8 cellular contexts compared by ENCODE assay signal in genomic region chr17:15999141-15999973, GRCh38. TPM values are rescaled to one million over a fixed set of nuclear protein-coding genes. Genes with fewer than 3 reads are reported as not detected.
DNase-seq lines count a peak whose midpoint lies in the region; ATAC-seq and TF ChIP-seq lines count a peak whose summit lies in the region.

A gene with protein sequence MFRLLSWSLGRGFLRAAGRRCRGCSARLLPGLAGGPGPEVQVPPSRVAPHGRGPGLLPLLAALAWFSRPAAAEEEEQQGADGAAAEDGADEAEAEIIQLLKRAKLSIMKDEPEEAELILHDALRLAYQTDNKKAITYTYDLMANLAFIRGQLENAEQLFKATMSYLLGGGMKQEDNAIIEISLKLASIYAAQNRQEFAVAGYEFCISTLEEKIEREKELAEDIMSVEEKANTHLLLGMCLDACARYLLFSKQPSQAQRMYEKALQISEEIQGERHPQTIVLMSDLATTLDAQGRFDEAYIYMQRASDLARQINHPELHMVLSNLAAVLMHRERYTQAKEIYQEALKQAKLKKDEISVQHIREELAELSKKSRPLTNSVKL (plus strand): TSS chr17:15999824. CDS start chr17:15999849, 25 bp downstream.
TSS of gene ZSWIM7 (minus strand) at chr17:15999704. CDS start at chr17:15999594, 110 bp downstream.

- H3K9ac ChIP-seq in DND-41 (ENCODE audit: low read depth, low read length) = peak within 1 kb of the TSS; percentile 88
- H3K9ac ChIP-seq in KMS-11 = peak within 1 kb of the TSS; percentile 44; the same call in 1 of the 2 replicates
- H3K9ac ChIP-seq in muscle layer of colon (ENCODE audit: low read length) = peak within 1 kb of the TSS; percentile 87

- H3K36me3 ChIP-seq in DND-41 (ENCODE audit: insufficient read depth, low read length) (peaks cover 35% of the 10 kb centered on the region), KMS-11 (ENCODE audit: insufficient read depth) (no peaks in the 10 kb centered on the region), Panc1 (ENCODE audit: control insufficient read depth, insufficient read depth, low read length) (peaks cover 23% of the 10 kb centered on the region), muscle layer of colon (ENCODE audit: insufficient read depth, low read length) (peaks cover 41% of the 10 kb centered on the region)

- in situ Hi-C loops in Panc1 (cut with HindIII; ENCODE audit: low pct_unique_long_range_greater_than_20kb, low sequenced_read_pairs) = no loop called here

- H2AFZ ChIP-seq in DND-41 (ENCODE audit: low read depth, low read length) (peak within 1 kb of the TSS; percentile 97), KMS-11 (ENCODE audit: low read depth) (peak within 1 kb of the TSS; percentile 34)

- intact Hi-C loops in Panc1 (cut with micrococcal nuclease; ENCODE audit: unreplicated experiment) = loop anchor here (2.0 to 5.0 kb wide), 2 partner anchors 55 to 172 kb away; partner anchors contain the start of gene ADORA2B

- peak; percentile 91 for DNase-seq in DND-41
- peak; percentile 81 for DNase-seq in Panc1 (ENCODE audit: low read depth, low spot score)
- DNase-seq in activated T-cell treated with anti-CD3 and anti-CD28 coated beads, Interleukin-2, amount 50 U/mL, for 48 hours = peak; percentile 96 to 98
- DNase-seq in stimulated activated CD8-positive, alpha-beta memory T cell treated with anti-CD3 and anti-CD28 coated beads, Interleukin-7, amount 100 ng/mL, for 1 hour (ENCODE audit: low read depth in 2 of 2) = peak; percentile 80

- peak within 1 kb of the TSS; percentile 78 for H3K4me2 ChIP-seq in DND-41 (ENCODE audit: insufficient read depth, low read length)
- H3K4me2 ChIP-seq in KMS-11 = no peak within 1 kb of the TSS

- CTCF ChIA-PET in Panc1 (lab: Charles Lee) = interaction anchor here (0.6 to 1.7 kb wide), 5 partner anchors 28 to 485 kb away, joined by 4 to 8 read pairs (median 7); partner anchors contain the start of gene ADORA2B

- TF ChIP-seq CTCF in DND-41 (IDR thresholded peaks at IDR 0.05; ENCODE audit: borderline replicate concordance, extremely low read depth, low read length, poor library complexity, severe bottlenecking) = peak; percentile 19
- TF ChIP-seq CTCF in KMS-11 (conservative IDR thresholded peaks at IDR 0.05; ENCODE audit: low read depth, low read length) = no peak
- no peak for TF ChIP-seq CTCF in Panc1 (IDR thresholded peaks at IDR 0.05)

- BruUV-seq in Panc1 (replicated peaks; lab: Mats Ljungman, UMichigan) = no TSS peak

- peaks cover 52% of the 10 kb centered on the region for H3K79me2 ChIP-seq in DND-41 (ENCODE audit: insufficient read depth, low read length)
- no peaks in the 10 kb centered on the region for H3K79me2 ChIP-seq in KMS-11 (ENCODE audit: insufficient read depth, low read depth)

- no peaks in the 10 kb centered on the region for H3K9me3 ChIP-seq in DND-41 (ENCODE audit: insufficient read depth, low read length, severe bottlenecking)
- H3K9me3 ChIP-seq in Panc1 (ENCODE audit: control insufficient read depth, insufficient read depth, low read depth, low read length) = peaks cover 4% of the 10 kb centered on the region; the same call in 1 of the 2 replicates
- H3K9me3 ChIP-seq in muscle layer of colon (ENCODE audit: low read length) = no peaks in the 10 kb centered on the region

- H3K4me3 ChIP-seq in DND-41 (ENCODE audit: low read depth in 1 of 2, low read length in 2 of 2) = peak within 1 kb of the TSS; percentile 90 to 95
- no peak within 1 kb of the TSS for H3K4me3 ChIP-seq in KMS-11 (IDR thresholded peaks at IDR 0.05; ENCODE audit: insufficient read depth, low read depth, low read length)
- H3K4me3 ChIP-seq in Panc1 (ENCODE audit: low read depth in 2 of 2, low read length in 2 of 2) = peak within 1 kb of the TSS; percentile 77 to 81
- H3K4me3 ChIP-seq in muscle layer of colon (ENCODE audit: low read depth in 1 of 2, low read length in 2 of 2) = peak within 1 kb of the TSS; percentile 80 to 89

- H4K20me1 ChIP-seq in DND-41 (ENCODE audit: insufficient read depth, low read length) (peaks cover 14% of the 10 kb centered on the region; the same call in 1 of the 2 replicates), KMS-11 (ENCODE audit: insufficient read depth) (no peaks in the 10 kb centered on the region)

- POLR2A ChIA-PET in Panc1 (lab: Charles Lee) = interaction anchor here (0.7 kb wide), 1 partner anchor 170 kb away, joined by 5 read pairs; no protein-coding TSS in a partner anchor

- H3K27me3 ChIP-seq in DND-41 (ENCODE audit: insufficient read depth, low read length, poor library complexity) (no peaks in the 10 kb centered on the region), KMS-11 (ENCODE audit: insufficient read depth, low read depth) (no peaks in the 10 kb centered on the region), Panc1 (ENCODE audit: control insufficient read depth, insufficient read depth, low read length) (no peaks in the 10 kb centered on the region), muscle layer of colon (ENCODE audit: control insufficient read depth in 1 of 2, insufficient read depth in 2 of 2, low read length in 2 of 2) (no peaks in the 10 kb centered on the region)

- H3K27ac ChIP-seq in DND-41 (ENCODE audit: low read length) (peak within 1 kb of the TSS; percentile 92), KMS-11 (peak within 1 kb of the TSS; percentile 55), Panc1 (ENCODE audit: low read length) (peak within 1 kb of the TSS; percentile 89), muscle layer of colon (ENCODE audit: low read depth, low read length) (peak within 1 kb of the TSS; percentile 93)

- H3K4me1 ChIP-seq in DND-41 (ENCODE audit: insufficient read depth, low read length) (peaks cover 39% of the 10 kb centered on the region), KMS-11 (ENCODE audit: low read depth, poor library complexity, severe bottlenecking) (no peaks in the 10 kb centered on the region), Panc1 (ENCODE audit: control insufficient read depth, insufficient read depth, low read length) (peaks cover 5% of the 10 kb centered on the region; the same call in 1 of the 2 replicates), muscle layer of colon (ENCODE audit: insufficient read depth, low read length) (peaks cover 21% of the 10 kb centered on the region)

- ATAC-seq in DND-41 (ENCODE audit: insufficient read depth, low read depth) (peak; percentile 85), GM21786 (IDR thresholded peaks at IDR 0.05; ENCODE audit: unreplicated experiment) (peak; percentile 90), Panc1 (peak; percentile 98), esophagus mucosa (peak; percentile 98)

RNA-seq across cellular contexts. Expression of the first gene that starts in this region (rescaled TPM):
- 28.4 TPM for total RNA-seq in Panc1 (2021; ENCODE audit: unreplicated experiment)
- 28.1 TPM for polyA plus RNA-seq in Panc1 (2012; ENCODE audit: insufficient read length)
- total RNA-seq in esophagus mucosa = 20.4 TPM

RNA-seq across cellular contexts. Expression of gene ZSWIM7, which starts in this region (rescaled TPM):
- total RNA-seq in Panc1 (2021; ENCODE audit: unreplicated experiment) (17.5 TPM), esophagus mucosa (6.8 TPM)
- polyA plus RNA-seq in Panc1 (2012; ENCODE audit: insufficient read length) = 21.6 TPM
